8 cellular contexts compared by ENCODE assay signal in genomic region chr9:121299467-121300282, GRCh38. TPM values are rescaled to one million over a fixed set of nuclear protein-coding genes. Genes with fewer than 3 reads are reported as not detected.
DNase-seq lines count a peak whose midpoint lies in the region; ATAC-seq and TF ChIP-seq lines count a peak whose summit lies in the region.

No MANE protein-coding gene starts in this region.

- H3K27ac Mint-ChIP-seq in T-helper 17 cell (peak overlapping the region; percentile 67), endodermal cell (peak overlapping the region; percentile 75)

- no peak for TF ChIP-seq EP300 in suprapubic skin (IDR thresholded peaks at IDR 0.05)

- H4K91ac ChIP-seq in mesenchymal stem cell (ENCODE audit: low read length), result no peak overlapping the region

- peak overlapping the region in 1 of 2 experiments; percentile 81 for H3K4ac ChIP-seq in mesenchymal stem cell (ENCODE audit: low read depth in 1 of 2, low read length in 2 of 2)

- H3K27me3 Mint-ChIP-seq in T-helper 17 cell (peaks cover 28% of the 10 kb centered on the region), endodermal cell (ENCODE audit: insufficient read depth) (peaks cover 20% of the 10 kb centered on the region)

- H3K4me1 Mint-ChIP-seq in T-helper 17 cell, result peaks cover 16% of the 10 kb centered on the region
- H3K4me1 Mint-ChIP-seq in endodermal cell, result peaks cover 24% of the 10 kb centered on the region

- peaks cover 11% of the 10 kb centered on the region for H3K36me3 Mint-ChIP-seq in T-helper 17 cell (ENCODE audit: low read depth)
- H3K36me3 Mint-ChIP-seq in endodermal cell (ENCODE audit: low read depth), result peaks cover 15% of the 10 kb centered on the region

- H3K9ac ChIP-seq in endodermal cell (ENCODE audit: extremely low read depth, low read length, poor library complexity, severe bottlenecking) (peak overlapping the region; percentile 29), mesenchymal stem cell (ENCODE audit: low read length) (peak overlapping the region; percentile 83)

- DNase-seq in AG08395 (ENCODE audit: low spot score) (peak; percentile 52), T-helper 17 cell (no peak), endodermal cell (peak; percentile 78), mesenchymal stem cell (peak; percentile 46), suprapubic skin (ENCODE audit: low spot score in 2 of 2) (peak; percentile 87 to 89)

- peak overlapping the region; percentile 79 for H3K4me3 ChIP-seq in endodermal cell (ENCODE audit: low read length)
- peak overlapping the region; percentile 59 to 71 for H3K4me3 ChIP-seq in mesenchymal stem cell (ENCODE audit: insufficient read depth in 1 of 2, low read depth in 1 of 2, low read length in 2 of 2)
- peak overlapping the region; percentile 62 for H3K4me3 ChIP-seq in suprapubic skin

- H3K4me2 ChIP-seq in mesenchymal stem cell (ENCODE audit: low read length, poor library complexity, severe bottlenecking), result peak overlapping the region; percentile 84

- H3K36me3 ChIP-seq in endodermal cell (ENCODE audit: control insufficient read depth, insufficient read depth, low read length) (no peaks in the 10 kb centered on the region), mesenchymal stem cell (ENCODE audit: control insufficient read depth in 1 of 2, insufficient read depth in 2 of 2, low read depth in 1 of 2, low read length in 2 of 2) (peaks cover 45 to 48% of the 10 kb centered on the region in 2 experiments), suprapubic skin (peaks cover 30% of the 10 kb centered on the region)

- peak overlapping the region; percentile 85 for H4K8ac ChIP-seq in mesenchymal stem cell (ENCODE audit: low read length)

- peaks cover 6% of the 10 kb centered on the region for H3K4me1 ChIP-seq in endodermal cell (ENCODE audit: control insufficient read depth, insufficient read depth, low read length)
- H3K4me1 ChIP-seq in mesenchymal stem cell (ENCODE audit: control insufficient read depth, insufficient read depth, low read depth, low read length), result peaks cover 41% of the 10 kb centered on the region
- peaks cover 97% of the 10 kb centered on the region for H3K4me1 ChIP-seq in suprapubic skin

- H2AK5ac ChIP-seq in mesenchymal stem cell (ENCODE audit: low read length, severe bottlenecking), result no peak overlapping the region

- peaks cover 59% of the 10 kb centered on the region for H3K79me1 ChIP-seq in mesenchymal stem cell (replicated peaks; ENCODE audit: low read length, poor library complexity, severe bottlenecking)

- H2BK120ac ChIP-seq in mesenchymal stem cell (ENCODE audit: low read depth, low read length), result no peak overlapping the region

- H2BK5ac ChIP-seq in mesenchymal stem cell (ENCODE audit: low read depth, low read length, poor library complexity, severe bottlenecking), result no peak overlapping the region

- H3K4me3 Mint-ChIP-seq in T-helper 17 cell (peak overlapping the region; percentile 94), endodermal cell (peak overlapping the region; percentile 70)

- H3K27me3 ChIP-seq in endodermal cell (ENCODE audit: control insufficient read depth, insufficient read depth, low read length, poor library complexity, severe bottlenecking), result no peaks in the 10 kb centered on the region
- no peaks in the 10 kb centered on the region for H3K27me3 ChIP-seq in mesenchymal stem cell (ENCODE audit: control insufficient read depth in 1 of 2, insufficient read depth in 1 of 2, low read length in 2 of 2)
- H3K27me3 ChIP-seq in suprapubic skin, result no peaks in the 10 kb centered on the region

- peak overlapping the region; percentile 24 for H2AFZ ChIP-seq in mesenchymal stem cell (ENCODE audit: low read depth, low read length)

- peak overlapping the region in 1 of 2 experiments; percentile 75 for H3K23ac ChIP-seq in mesenchymal stem cell (ENCODE audit: low read length in 2 of 2)

- H3K18ac ChIP-seq in mesenchymal stem cell (ENCODE audit: low read depth in 1 of 2, low read length in 2 of 2), result peak overlapping the region; percentile 49 to 94

- no peaks in the 10 kb centered on the region for H3K9me3 ChIP-seq in T-helper 17 cell (ENCODE audit: control insufficient read depth, low read length, poor library complexity, severe bottlenecking)
- no peaks in the 10 kb centered on the region for H3K9me3 ChIP-seq in endodermal cell (ENCODE audit: control insufficient read depth, low read length)
- no peaks in the 10 kb centered on the region for H3K9me3 ChIP-seq in mesenchymal stem cell (ENCODE audit: control insufficient read depth, low read length)
- H3K9me3 ChIP-seq in suprapubic skin, result no peaks in the 10 kb centered on the region

- H3K27ac ChIP-seq in endodermal cell (ENCODE audit: low read depth, low read length) (no peak overlapping the region), mesenchymal stem cell (ENCODE audit: low read length, poor library complexity, severe bottlenecking) (peak overlapping the region; percentile 56), suprapubic skin (peak overlapping the region; percentile 81)

- peak overlapping the region in 1 of 2 experiments; percentile 80 for H2BK12ac ChIP-seq in mesenchymal stem cell (ENCODE audit: low read length in 2 of 2)

- no peak overlapping the region for H2BK15ac ChIP-seq in mesenchymal stem cell (ENCODE audit: low read depth, poor library complexity, severe bottlenecking)

- peak; percentile 55 for ATAC-seq in GM19351 (IDR thresholded peaks at IDR 0.05; ENCODE audit: unreplicated experiment)
- peak; percentile 63 for ATAC-seq in T-helper 17 cell
- no peak for ATAC-seq in GM21825 (IDR thresholded peaks at IDR 0.05; ENCODE audit: unreplicated experiment)
- ATAC-seq in GM18861 (IDR thresholded peaks at IDR 0.05; ENCODE audit: unreplicated experiment), result no peak

- peak in 1 of 2 donors; percentile 80 for TF ChIP-seq POLR2A in suprapubic skin (IDR thresholded peaks at IDR 0.05)

- H3K9me3 Mint-ChIP-seq in endodermal cell, result no peaks in the 10 kb centered on the region

- peak overlapping the region in 1 of 2 experiments; percentile 89 for H3K14ac ChIP-seq in mesenchymal stem cell (ENCODE audit: low read length in 2 of 2)

- TF ChIP-seq CTCF in endodermal cell (conservative IDR thresholded peaks at IDR 0.05) (no peak), suprapubic skin (IDR thresholded peaks at IDR 0.05) (no peak)

- WGBS in endodermal cell (ENCODE audit: insufficient coverage in 1 of 2, insufficient read length in 1 of 2), 2 experiments, result 11 to 27% methylated on average over 23 to 74 of the region's 74 CpGs
- WGBS in mesenchymal stem cell, result 2% methylated on average over 44 of the region's 74 CpGs
- WGBS in suprapubic skin, result 1% methylated on average over 18 of the region's 74 CpGs

RNA-seq across cellular contexts. Expression of gene GSN, which starts 31.7 kb away (rescaled TPM):
- total RNA-seq in T-helper 17 cell, result 10 to 100 TPM in 1 of 2 donors, 1 to 10 TPM in 1; 5.4 to 29.6 TPM
- 10 to 100 TPM; 57.0 to 77.2 TPM for total RNA-seq in endodermal cell
- polyA plus RNA-seq in endodermal cell (2013, experiment 1 of 2), result 64.8 TPM
- 76.0 TPM for polyA plus RNA-seq in endodermal cell (2013, experiment 2 of 2)
- 196 TPM for polyA plus RNA-seq in mesenchymal stem cell (2013, experiment 1 of 2)
- 192 TPM for polyA plus RNA-seq in mesenchymal stem cell (2013, experiment 2 of 2)
- total RNA-seq in suprapubic skin, result 100 to 1,000 TPM; 681 to 944 (median 771) TPM

Comparison
In these comparisons a context has a peak if more than half of its experiments do, and no peak if none do; other contexts are left out.
1. DNase-seq: peak in AG08395 (single experiment), endodermal cell (single experiment), mesenchymal stem cell (single experiment) and suprapubic skin (2 of 2); none in T-helper 17 cell (0 of 3).
2. ATAC-seq: peak in GM19351 (single experiment) and T-helper 17 cell (single experiment); none in GM21825 (single experiment) and GM18861 (single experiment).
3. RNA of gene GSN, which starts 31.7 kb away (total RNA-seq): 681 to 944 TPM in suprapubic skin; 57.0 to 77.2 TPM in endodermal cell and 5.4 to 29.6 TPM in T-helper 17 cell; every median in the first group is over 4 times any median in the second.
4. Peak in every context shown above with its lines, with median percentiles within 50 percentile points of each other: H3K4me3 ChIP-seq.